In genomic region chr1:212040629-212041028, GRCh38 we compare ENCODE assay signal across 13 cellular contexts. TPM values are rescaled to one million over a fixed set of nuclear protein-coding genes. Genes with fewer than 3 reads are reported as not detected.
A peak's percentile ranks its signal among the peaks of the same experiment; 100 is the strongest.
DNase-seq lines count a peak whose midpoint lies in the region; ATAC-seq and TF ChIP-seq lines count a peak whose summit lies in the region.
"Had no signal": no experiment of that assay in that cellular context is flagged by ENCODE, and none has a peak within 500 bp of the region (broad histone marks: within the 10 kb centered on the region; RNA-seq: fewer than 3 reads in every experiment).

No MANE protein-coding gene starts in this region.

- peaks cover 41% of the 10 kb centered on the region for H3K4me1 Mint-ChIP-seq in stimulated activated naive CD8-positive, alpha-beta T cell treated with anti-CD3 and anti-CD28 coated beads, Interleukin-15, Interleukin-2, amounts not matched to agents 100 ng/mL and 50 ng/mL, for 24 hours (ENCODE audit: low read depth)
- H3K4me1 Mint-ChIP-seq in effector memory CD8-positive, alpha-beta T cell (ENCODE audit: low read depth in 2 of 2): peaks cover 8 to 21% of the 10 kb centered on the region in 2 donors
- H3K4me1 Mint-ChIP-seq in mesothelial cell of epicardium: peaks cover 21% of the 10 kb centered on the region

- peaks cover 51% of the 10 kb centered on the region for H4K20me1 ChIP-seq in PC-3 (ENCODE audit: low read length)

- no peak for DNase-seq in stimulated activated naive CD8-positive, alpha-beta T cell treated with anti-CD3 and anti-CD28 coated beads, Interleukin-15, Interleukin-2, amounts not matched to agents 100 U/mL and 50 U/mL, for 24 hours
- peak; percentile 70 for DNase-seq in PC-3
- no peak for DNase-seq in effector memory CD8-positive, alpha-beta T cell
- DNase-seq in mesothelial cell of epicardium (ENCODE audit: low spot score in 2 of 2, unreplicated experiment in 2 of 2): no peak
- no peak for DNase-seq in hypothalamus (lab: John Stamatoyannopoulos, UW)
- no peak for DNase-seq in NCI-H1436 treated with DMSO at 0.1 percent for 48 hours (lab: John Stamatoyannopoulos, UW)
- DNase-seq: head of caudate nucleus, KBM-7, NCI-H446 treated with DMSO at 0.1 percent for 48 hours, trophoblast cell had no signal

- no peak overlapping the region for H2AFZ ChIP-seq in PC-3 (ENCODE audit: low read length)

- POLR2A ChIA-PET in PC-3 (lab: Charles Lee; ENCODE audit: unreplicated experiment): interaction anchor here (0.6 kb wide), 1 partner anchor 838 kb away, joined by 3 read pairs; no protein-coding TSS in a partner anchor

- peak overlapping the region; percentile 1 for H3K4me3 Mint-ChIP-seq in stimulated activated naive CD8-positive, alpha-beta T cell treated with anti-CD3 and anti-CD28 coated beads, Interleukin-15, Interleukin-2, amounts not matched to agents 100 ng/mL and 50 ng/mL, for 24 hours
- peak overlapping the region; percentile 52 to 80 for H3K4me3 Mint-ChIP-seq in effector memory CD8-positive, alpha-beta T cell
- H3K4me3 Mint-ChIP-seq in mesothelial cell of epicardium: no peak overlapping the region

- H3K9me2 ChIP-seq in PC-3 (replicated peaks; ENCODE audit: low read length): no peaks in the 10 kb centered on the region

- no peak overlapping the region for H3K4me3 ChIP-seq in PC-3 (ENCODE audit: low read length)
- H3K4me3 ChIP-seq: lung had no signal

- peak overlapping the region; percentile 2 for H3K27ac ChIP-seq in PC-3 (ENCODE audit: low read length)

- H3K36me3 Mint-ChIP-seq in stimulated activated naive CD8-positive, alpha-beta T cell treated with anti-CD3 and anti-CD28 coated beads, Interleukin-15, Interleukin-2, amounts not matched to agents 100 ng/mL and 50 ng/mL, for 24 hours (ENCODE audit: low read depth): peaks cover 71% of the 10 kb centered on the region
- peaks cover 2% of the 10 kb centered on the region for H3K36me3 Mint-ChIP-seq in effector memory CD8-positive, alpha-beta T cell (ENCODE audit: insufficient read depth)
- H3K36me3 Mint-ChIP-seq in mesothelial cell of epicardium: no peaks in the 10 kb centered on the region

- no peaks in the 10 kb centered on the region for H3K27me3 ChIP-seq in PC-3 (ENCODE audit: low read length)

- no peaks in the 10 kb centered on the region for H3F3A ChIP-seq in PC-3 (ENCODE audit: low read length, unreplicated experiment)

- H3K9ac ChIP-seq in PC-3 (ENCODE audit: low read length): no peak overlapping the region

- intact Hi-C loops in PC-3 (cut with micrococcal nuclease): no loop called here

- H3K79me2 ChIP-seq in PC-3 (ENCODE audit: low read length): peaks cover 90% of the 10 kb centered on the region

- H3K4me2 ChIP-seq in PC-3 (ENCODE audit: low read length): peak overlapping the region; percentile 26

- no peaks in the 10 kb centered on the region for H3K9me3 Mint-ChIP-seq in stimulated activated naive CD8-positive, alpha-beta T cell treated with anti-CD3 and anti-CD28 coated beads, Interleukin-15, Interleukin-2, amounts not matched to agents 100 ng/mL and 50 ng/mL, for 24 hours
- H3K9me3 Mint-ChIP-seq in effector memory CD8-positive, alpha-beta T cell: no peaks in the 10 kb centered on the region
- no peaks in the 10 kb centered on the region for H3K9me3 Mint-ChIP-seq in mesothelial cell of epicardium

- no TSS peak for BruUV-seq in PC-3 (replicated peaks; lab: Mats Ljungman, UMichigan)

- no peak for ATAC-seq in stimulated activated naive CD8-positive, alpha-beta T cell treated with anti-CD3 and anti-CD28 coated beads, Interleukin-15, Interleukin-2, amounts not matched to agents 100 U/mL and 50 U/mL, for 24 hours
- ATAC-seq in PC-3 (peak; percentile 84), GM21367 (IDR thresholded peaks at IDR 0.05; ENCODE audit: unreplicated experiment) (no peak)
- ATAC-seq in effector memory CD8-positive, alpha-beta T cell (replicated peaks): peak; percentile 40

- no peaks in the 10 kb centered on the region for H3K9me3 ChIP-seq in PC-3 (ENCODE audit: low read length)

- CTCF ChIA-PET in PC-3 (lab: Charles Lee): interaction anchor here (0.6 kb wide), 1 partner anchor 427 kb away, joined by 4 read pairs; no protein-coding TSS in a partner anchor

- peaks cover 30% of the 10 kb centered on the region for H3K36me3 ChIP-seq in PC-3 (ENCODE audit: low read depth, low read length)

- no peak for TF ChIP-seq CTCF in PC-3 (conservative IDR thresholded peaks at IDR 0.05; ENCODE audit: low read depth, low read length)
- no peak for TF ChIP-seq CTCF in mesothelial cell of epicardium (IDR thresholded peaks at IDR 0.05; ENCODE audit: unreplicated experiment)

- no peak overlapping the region for H3K27ac Mint-ChIP-seq in stimulated activated naive CD8-positive, alpha-beta T cell treated with anti-CD3 and anti-CD28 coated beads, Interleukin-15, Interleukin-2, amounts not matched to agents 100 ng/mL and 50 ng/mL, for 24 hours
- H3K27ac Mint-ChIP-seq in effector memory CD8-positive, alpha-beta T cell: peak overlapping the region; percentile 4 to 88
- no peak overlapping the region for H3K27ac Mint-ChIP-seq in mesothelial cell of epicardium

- no peaks in the 10 kb centered on the region for H3K27me3 Mint-ChIP-seq in stimulated activated naive CD8-positive, alpha-beta T cell treated with anti-CD3 and anti-CD28 coated beads, Interleukin-15, Interleukin-2, amounts not matched to agents 100 ng/mL and 50 ng/mL, for 24 hours
- H3K27me3 Mint-ChIP-seq in effector memory CD8-positive, alpha-beta T cell: no peaks in the 10 kb centered on the region
- H3K27me3 Mint-ChIP-seq in mesothelial cell of epicardium (ENCODE audit: low read depth): no peaks in the 10 kb centered on the region

- H3K4me1 ChIP-seq in PC-3 (ENCODE audit: insufficient read depth, low read length): peaks cover 40% of the 10 kb centered on the region

RNA-seq across cellular contexts. Expression of gene DTL, which starts 5.1 kb away (rescaled TPM):
- total RNA-seq in PC-3 (2014; rRNA removed) (57.9 and 65.0 TPM in 2 replicates), mesothelial cell of epicardium (12.7 to 14.9 TPM (median 14.1 TPM) in 3 replicates)

RNA-seq across cellular contexts. Expression of gene INTS7, which starts 5.3 kb away (rescaled TPM):
- total RNA-seq in PC-3 (2014; rRNA removed) (25.3 and 28.3 TPM in 2 replicates), mesothelial cell of epicardium (16.5 to 19.9 TPM (median 17.1 TPM) in 3 replicates)

Comparison
In these comparisons a context has a peak if more than half of its experiments do, and no peak if none do; other contexts are left out.
1. H3K27ac Mint-ChIP-seq: peak in effector memory CD8-positive, alpha-beta T cell (2 of 2); none in stimulated activated naive CD8-positive, alpha-beta T cell treated with anti-CD3 and anti-CD28 coated beads, Interleukin-15, Interleukin-2, amounts not matched to agents 100 ng/mL and 50 ng/mL, for 24 hours (single experiment) and mesothelial cell of epicardium (single experiment).
2. ATAC-seq: peak in PC-3 (single experiment) and effector memory CD8-positive, alpha-beta T cell (single experiment); none in stimulated activated naive CD8-positive, alpha-beta T cell treated with anti-CD3 and anti-CD28 coated beads, Interleukin-15, Interleukin-2, amounts not matched to agents 100 U/mL and 50 U/mL, for 24 hours (single experiment) and GM21367 (single experiment).